ENCODE assay signal across 8 cellular contexts in genomic region chr3:52532517-52532837, GRCh38. TPM values are rescaled to one million over a fixed set of nuclear protein-coding genes. Genes with fewer than 3 reads are reported as not detected.
DNase-seq lines count a peak whose midpoint lies in the region; ATAC-seq and TF ChIP-seq lines count a peak whose summit lies in the region.

No MANE protein-coding gene starts in this region.

- H3K27ac ChIP-seq in SJCRH30 (no peak overlapping the region; the same call in 1 of the 2 replicates), duodenal mucosa (ENCODE audit: low read depth, low read length) (no peak overlapping the region)

- H3K9me3 ChIP-seq in SJCRH30 (replicated peaks) (no peaks in the 10 kb centered on the region), duodenal mucosa (ENCODE audit: control insufficient read depth in 1 of 2, low read length in 2 of 2) (no peaks in the 10 kb centered on the region), mucosa of descending colon (no peaks in the 10 kb centered on the region)

- H3K36me3 ChIP-seq in SJCRH30 (peaks cover 14% of the 10 kb centered on the region), duodenal mucosa (ENCODE audit: control insufficient read depth in 1 of 2, insufficient read depth in 2 of 2, low read length in 2 of 2) (peaks cover 0 to 8% of the 10 kb centered on the region in 2 donors), mucosa of descending colon (ENCODE audit: low read depth) (no peaks in the 10 kb centered on the region)

- no peak for TF ChIP-seq CTCF in mucosa of descending colon (IDR thresholded peaks at IDR 0.05)

- H3K27me3 ChIP-seq in SJCRH30 (no peaks in the 10 kb centered on the region), duodenal mucosa (ENCODE audit: control insufficient read depth in 1 of 2, insufficient read depth in 2 of 2, low read length in 2 of 2) (no peaks in the 10 kb centered on the region)

- DNase-seq in activated gamma-delta T cell treated with Interleukin-2 at 50 U/mL for 16 hours = peak; percentile 48
- no peak for DNase-seq in activated gamma-delta T cell (lab: John Stamatoyannopoulos, UW)
- DNase-seq in SJCRH30 = peak; percentile 41 to 44
- DNase-seq in mucosa of descending colon = peak in 2 of 3 donors; percentile 33 to 53
- no peak for DNase-seq in NCI-H2196 (lab: John Stamatoyannopoulos, UW; ENCODE audit: unreplicated experiment)

- H3K4me3 ChIP-seq in SJCRH30 = peak overlapping the region; percentile 97
- peak overlapping the region; percentile 61 to 68 for H3K4me3 ChIP-seq in duodenal mucosa (ENCODE audit: low read depth in 1 of 2, low read length in 2 of 2)
- no peak overlapping the region for H3K4me3 ChIP-seq in mucosa of descending colon

- ATAC-seq in mucosa of descending colon (no peak), HG02759 (IDR thresholded peaks at IDR 0.05; ENCODE audit: unreplicated experiment) (no peak), HG03520 (IDR thresholded peaks at IDR 0.05; ENCODE audit: unreplicated experiment) (no peak)

- H3K9ac ChIP-seq in duodenal mucosa (ENCODE audit: low read depth in 1 of 2, low read length in 2 of 2) = peak overlapping the region in 1 of 2 donors; percentile 47

- intact Hi-C loops in mucosa of descending colon (cut with DNase I, micrococcal nuclease) = no loop called here

- H3K4me1 ChIP-seq in SJCRH30 (peaks cover under 1% of the 10 kb centered on the region), duodenal mucosa (ENCODE audit: control insufficient read depth in 1 of 2, insufficient read depth in 2 of 2, low read length in 2 of 2) (peaks cover 19 to 20% of the 10 kb centered on the region in 2 donors), mucosa of descending colon (ENCODE audit: low read depth) (peaks cover 16% of the 10 kb centered on the region)

RNA-seq across cellular contexts. Expression of gene NT5DC2, which starts 1.2 kb away (rescaled TPM):
- total RNA-seq in SJCRH30 (2014; rRNA removed; shearing (Covaris generic)) = 140 and 152 TPM in 2 replicates
- 10 to 100 TPM in 2 of 3 donors, 1 to 10 TPM in 1; 5.7 to 20.2 (median 17.2) TPM for total RNA-seq in mucosa of descending colon

RNA-seq across cellular contexts. Expression of gene UQCC5, which starts 3.9 kb away (rescaled TPM):
- total RNA-seq in SJCRH30 (2014; rRNA removed; shearing (Covaris generic)) = 12.7 and 13.2 TPM in 2 replicates
- total RNA-seq in mucosa of descending colon = 10 to 100 TPM; 16.1 to 18.1 (median 17.1) TPM

RNA-seq across cellular contexts. Expression of gene STAB1, which starts 37.3 kb away (rescaled TPM):
- total RNA-seq in SJCRH30 (2014; rRNA removed; shearing (Covaris generic)) = not detected in 2 replicates
- total RNA-seq in mucosa of descending colon = 100 to 1,000 TPM in 2 of 3 donors, 10 to 100 TPM in 1; 51.7 to 187 (median 145) TPM

Comparison
In these comparisons a context has a peak if more than half of its experiments do, and no peak if none do; other contexts are left out.
1. DNase-seq: peak in activated gamma-delta T cell treated with Interleukin-2 at 50 U/mL for 16 hours (single experiment), SJCRH30 (2 of 2) and mucosa of descending colon (2 of 3); none in activated gamma-delta T cell (single experiment) and NCI-H2196 (single experiment).
2. RNA of gene STAB1, which starts 37.3 kb away (total RNA-seq): 51.7 to 187 TPM in mucosa of descending colon; not detected in SJCRH30; every median in the first group is over 10 times any median in the second.